2 cellular contexts compared by ENCODE assay signal in genomic region chr4:76702440-76703122, GRCh38.
TF ChIP-seq lines count a peak whose summit lies in the region.

No MANE protein-coding gene starts in this region.

TF ChIP-seq in liver, 16 proteins besides CTCF, POLR2A, EP300 and RAD21 (continued from another document):
- TF ChIP-seq, protein P1, sequence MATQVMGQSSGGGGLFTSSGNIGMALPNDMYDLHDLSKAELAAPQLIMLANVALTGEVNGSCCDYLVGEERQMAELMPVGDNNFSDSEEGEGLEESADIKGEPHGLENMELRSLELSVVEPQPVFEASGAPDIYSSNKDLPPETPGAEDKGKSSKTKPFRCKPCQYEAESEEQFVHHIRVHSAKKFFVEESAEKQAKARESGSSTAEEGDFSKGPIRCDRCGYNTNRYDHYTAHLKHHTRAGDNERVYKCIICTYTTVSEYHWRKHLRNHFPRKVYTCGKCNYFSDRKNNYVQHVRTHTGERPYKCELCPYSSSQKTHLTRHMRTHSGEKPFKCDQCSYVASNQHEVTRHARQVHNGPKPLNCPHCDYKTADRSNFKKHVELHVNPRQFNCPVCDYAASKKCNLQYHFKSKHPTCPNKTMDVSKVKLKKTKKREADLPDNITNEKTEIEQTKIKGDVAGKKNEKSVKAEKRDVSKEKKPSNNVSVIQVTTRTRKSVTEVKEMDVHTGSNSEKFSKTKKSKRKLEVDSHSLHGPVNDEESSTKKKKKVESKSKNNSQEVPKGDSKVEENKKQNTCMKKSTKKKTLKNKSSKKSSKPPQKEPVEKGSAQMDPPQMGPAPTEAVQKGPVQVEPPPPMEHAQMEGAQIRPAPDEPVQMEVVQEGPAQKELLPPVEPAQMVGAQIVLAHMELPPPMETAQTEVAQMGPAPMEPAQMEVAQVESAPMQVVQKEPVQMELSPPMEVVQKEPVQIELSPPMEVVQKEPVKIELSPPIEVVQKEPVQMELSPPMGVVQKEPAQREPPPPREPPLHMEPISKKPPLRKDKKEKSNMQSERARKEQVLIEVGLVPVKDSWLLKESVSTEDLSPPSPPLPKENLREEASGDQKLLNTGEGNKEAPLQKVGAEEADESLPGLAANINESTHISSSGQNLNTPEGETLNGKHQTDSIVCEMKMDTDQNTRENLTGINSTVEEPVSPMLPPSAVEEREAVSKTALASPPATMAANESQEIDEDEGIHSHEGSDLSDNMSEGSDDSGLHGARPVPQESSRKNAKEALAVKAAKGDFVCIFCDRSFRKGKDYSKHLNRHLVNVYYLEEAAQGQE (IDR thresholded peaks at IDR 0.05): peak; percentile 32
- TF ChIP-seq HNF4A (conservative IDR thresholded peaks at IDR 0.05) (peak; percentile 40 to 45), TAF1 (conservative IDR thresholded peaks at IDR 0.05) (no peak), EGR1 (IDR thresholded peaks at IDR 0.05; ENCODE audit: low read depth in 2 of 2) (no peak), HNF4G (IDR thresholded peaks at IDR 0.05) (no peak), FOXA1 (IDR thresholded peaks at IDR 0.05) (no peak), NR2F2 (IDR thresholded peaks at IDR 0.05) (no peak), FOXA2 (IDR thresholded peaks at IDR 0.05) (no peak), YY1 (IDR thresholded peaks at IDR 0.05) (no peak), ZBTB33 (IDR thresholded peaks at IDR 0.05) (no peak), RXRA (IDR thresholded peaks at IDR 0.05) (peak; percentile 60 to 68), JUND (IDR thresholded peaks at IDR 0.05) (no peak)

TF ChIP-seq in HepG2, 621 proteins besides CTCF, POLR2A, EP300 and RAD21:
- TF ChIP-seq, protein P2, sequence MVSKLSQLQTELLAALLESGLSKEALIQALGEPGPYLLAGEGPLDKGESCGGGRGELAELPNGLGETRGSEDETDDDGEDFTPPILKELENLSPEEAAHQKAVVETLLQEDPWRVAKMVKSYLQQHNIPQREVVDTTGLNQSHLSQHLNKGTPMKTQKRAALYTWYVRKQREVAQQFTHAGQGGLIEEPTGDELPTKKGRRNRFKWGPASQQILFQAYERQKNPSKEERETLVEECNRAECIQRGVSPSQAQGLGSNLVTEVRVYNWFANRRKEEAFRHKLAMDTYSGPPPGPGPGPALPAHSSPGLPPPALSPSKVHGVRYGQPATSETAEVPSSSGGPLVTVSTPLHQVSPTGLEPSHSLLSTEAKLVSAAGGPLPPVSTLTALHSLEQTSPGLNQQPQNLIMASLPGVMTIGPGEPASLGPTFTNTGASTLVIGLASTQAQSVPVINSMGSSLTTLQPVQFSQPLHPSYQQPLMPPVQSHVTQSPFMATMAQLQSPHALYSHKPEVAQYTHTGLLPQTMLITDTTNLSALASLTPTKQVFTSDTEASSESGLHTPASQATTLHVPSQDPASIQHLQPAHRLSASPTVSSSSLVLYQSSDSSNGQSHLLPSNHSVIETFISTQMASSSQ (IDR thresholded peaks at IDR 0.05; ENCODE audit: low read depth): no peak
- TF ChIP-seq, protein P2 (CRISPR knock-in tag; IDR thresholded peaks at IDR 0.05; ENCODE audit: borderline replicate concordance): no peak
